ENCODE assay signal across 12 cellular contexts in genomic region chr17:82864721-82865240, GRCh38. TPM values are rescaled to one million over a fixed set of nuclear protein-coding genes. Genes with fewer than 3 reads are reported as not detected.
A peak's percentile ranks its signal among the peaks of the same experiment; 100 is the strongest.
DNase-seq lines count a peak whose midpoint lies in the region; ATAC-seq and TF ChIP-seq lines count a peak whose summit lies in the region.
"Had no signal": no experiment of that assay in that cellular context is flagged by ENCODE, and none has a peak within 500 bp of the region (broad histone marks: within the 10 kb centered on the region; RNA-seq: fewer than 3 reads in every experiment).

No MANE protein-coding gene starts in this region.

- no peak for TF ChIP-seq EP300 in suprapubic skin (IDR thresholded peaks at IDR 0.05)

- CTCF ChIA-PET in activated CD8-positive, alpha-beta memory T cell treated with anti-CD3 and anti-CD28 coated beads, Interleukin-2, amount 10 ng/mL, durations not matched to agents 7 days and 5 days (lab: Charles Lee): interaction anchor here (0.8 to 4.0 kb wide), 9 partner anchors 11 to 336 kb away, joined by 3 to 38 read pairs (median 7); no protein-coding TSS in a partner anchor

- no peak for TF ChIP-seq POLR2A in suprapubic skin (IDR thresholded peaks at IDR 0.05)

- TF ChIP-seq CTCF in suprapubic skin (IDR thresholded peaks at IDR 0.05) (no peak), coronary artery (IDR thresholded peaks at IDR 0.05) (no peak)

- no peaks in the 10 kb centered on the region for H3K27me3 Mint-ChIP-seq in activated CD8-positive, alpha-beta memory T cell treated with anti-CD3 and anti-CD28 coated beads, Interleukin-2, amount 10 ng/mL, durations not matched to agents 7 days and 5 days

- no peak overlapping the region for H3K9ac ChIP-seq in duodenal mucosa (ENCODE audit: low read depth in 1 of 2, low read length in 2 of 2)

- H3K36me3 ChIP-seq in duodenal mucosa (ENCODE audit: control insufficient read depth in 1 of 2, insufficient read depth in 2 of 2, low read length in 2 of 2): no peaks in the 10 kb centered on the region
- no peaks in the 10 kb centered on the region for H3K36me3 ChIP-seq in suprapubic skin

- no peaks in the 10 kb centered on the region for H3K36me3 Mint-ChIP-seq in activated CD8-positive, alpha-beta memory T cell treated with anti-CD3 and anti-CD28 coated beads, Interleukin-2, amount 10 ng/mL, durations not matched to agents 7 days and 5 days

- no peaks in the 10 kb centered on the region for H3K9me3 ChIP-seq in duodenal mucosa (ENCODE audit: control insufficient read depth in 1 of 2, low read length in 2 of 2)
- no peaks in the 10 kb centered on the region for H3K9me3 ChIP-seq in suprapubic skin

- ATAC-seq in activated CD8-positive, alpha-beta memory T cell treated with anti-CD3 and anti-CD28 coated beads, Interleukin-2, amount 10 ng/mL, durations not matched to agents 7 days and 5 days: no peak

- H3K4me3 ChIP-seq in duodenal mucosa (ENCODE audit: low read depth in 1 of 2, low read length in 2 of 2) (no peak overlapping the region), suprapubic skin (no peak overlapping the region), coronary artery (no peak overlapping the region)

- no peaks in the 10 kb centered on the region for H3K9me3 Mint-ChIP-seq in activated CD8-positive, alpha-beta memory T cell treated with anti-CD3 and anti-CD28 coated beads, Interleukin-2, amount 10 ng/mL, durations not matched to agents 7 days and 5 days (ENCODE audit: low read depth)
- H3K9me3 Mint-ChIP-seq: CD14-positive monocyte had no signal

- H3K4me1 ChIP-seq in duodenal mucosa (ENCODE audit: control insufficient read depth in 1 of 2, insufficient read depth in 2 of 2, low read length in 2 of 2) (peaks cover 13 to 26% of the 10 kb centered on the region in 2 donors), suprapubic skin (peaks cover 60% of the 10 kb centered on the region)

- peaks cover 57% of the 10 kb centered on the region for H3K4me1 Mint-ChIP-seq in activated CD8-positive, alpha-beta memory T cell treated with anti-CD3 and anti-CD28 coated beads, Interleukin-2, amount 10 ng/mL, durations not matched to agents 7 days and 5 days

- no CpG with 5 or more reads among the region's 14 CpGs for WGBS in suprapubic skin

- H3K27ac Mint-ChIP-seq in activated CD8-positive, alpha-beta memory T cell treated with anti-CD3 and anti-CD28 coated beads, Interleukin-2, amount 10 ng/mL, durations not matched to agents 7 days and 5 days: peak overlapping the region; percentile 99

- peak overlapping the region; percentile 78 for H3K4me3 Mint-ChIP-seq in activated CD8-positive, alpha-beta memory T cell treated with anti-CD3 and anti-CD28 coated beads, Interleukin-2, amount 10 ng/mL, durations not matched to agents 7 days and 5 days
- H3K4me3 Mint-ChIP-seq: CD14-positive monocyte had no signal

- no peak for DNase-seq in activated CD8-positive, alpha-beta memory T cell treated with anti-CD3 and anti-CD28 coated beads, Interleukin-2, amount 10 ng/mL, durations not matched to agents 7 days and 5 days
- DNase-seq in activated CD8-positive, alpha-beta memory T cell treated with anti-CD3 and anti-CD28 coated beads, Interleukin-2, amount 50 U/mL, for 48 hours: no peak
- DNase-seq in NCI-H510A (lab: John Stamatoyannopoulos, UW): peak; percentile 72
- DNase-seq in suprapubic skin (ENCODE audit: low spot score in 2 of 2): no peak
- no peak for DNase-seq in coronary artery (ENCODE audit: low spot score)
- no peak for DNase-seq in GM19238 (ENCODE audit: insufficient read length, low spot score)
- DNase-seq in NOMO-1 treated with DMSO at 0.1 percent for 48 hours (lab: John Stamatoyannopoulos, UW; ENCODE audit: unreplicated experiment): no peak

- H3K27me3 ChIP-seq in duodenal mucosa (ENCODE audit: control insufficient read depth in 1 of 2, insufficient read depth in 2 of 2, low read length in 2 of 2): no peaks in the 10 kb centered on the region
- H3K27me3 ChIP-seq in suprapubic skin: no peaks in the 10 kb centered on the region

- H3K27ac ChIP-seq in duodenal mucosa (ENCODE audit: low read depth, low read length): peak overlapping the region; percentile 39
- H3K27ac ChIP-seq in suprapubic skin: peak overlapping the region; percentile 31
- no peak overlapping the region for H3K27ac ChIP-seq in coronary artery

RNA-seq across cellular contexts. Expression of gene ZNF750, which starts 25.0 kb away (rescaled TPM):
- total RNA-seq in activated CD8-positive, alpha-beta memory T cell treated with anti-CD3 and anti-CD28 coated beads, Interleukin-2, amount 10 ng/mL, durations not matched to agents 7 days and 5 days: not detected
- total RNA-seq in suprapubic skin: 100 to 1,000 TPM; 117 to 353 (median 233) TPM
- total RNA-seq: posterior vena cava; subcutaneous adipose tissue; T-helper 2 cell treated with Interferon-gamma antibody and Interleukin-4, amounts not matched to agents 100 ng/mL and 5 ng/mL, for 36 hours had no signal

Comparison
In these comparisons a context has a peak if more than half of its experiments do, and no peak if none do; other contexts are left out.
1. H3K27ac ChIP-seq: peak in duodenal mucosa (single experiment) and suprapubic skin (single experiment); none in coronary artery (0 of 2).
2. RNA of gene ZNF750, which starts 25.0 kb away (total RNA-seq): 117 to 353 TPM in suprapubic skin; not detected in activated CD8-positive, alpha-beta memory T cell treated with anti-CD3 and anti-CD28 coated beads, Interleukin-2, amount 10 ng/mL, durations not matched to agents 7 days and 5 days; every median in the first group is over 100 times any median in the second.